Comparison of ENCODE assay signal across 1 cellular context in the genomic region with DNA sequence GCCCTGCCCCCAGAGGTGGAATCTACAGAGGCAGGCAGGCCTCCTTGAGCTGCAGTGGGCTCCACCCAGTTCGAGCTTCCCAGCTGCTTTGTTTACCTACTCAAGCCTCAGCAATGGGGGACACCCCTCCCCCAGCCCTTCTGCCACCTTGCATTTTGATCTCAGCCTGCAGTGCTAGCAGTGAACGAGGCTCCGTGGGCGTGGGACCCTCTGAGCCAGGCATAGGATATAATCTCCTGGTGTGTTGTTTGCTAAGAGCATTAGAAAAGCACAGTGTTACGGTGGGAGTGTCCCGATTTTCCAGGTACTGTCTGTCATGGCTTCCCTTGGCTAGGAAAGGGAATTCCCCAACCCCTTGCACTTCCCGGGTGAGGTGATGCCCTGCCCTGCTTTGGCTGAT.
DNase-seq lines count a peak whose midpoint lies in the region.
"Not testable (repeated sequence)": the region's sequence is repeated elsewhere in the genome, so short reads cannot be mapped to it uniquely, and the experiment has no call there.

No MANE protein-coding gene starts in this region.

- peak; percentile 52 for DNase-seq in posterior vena cava (ENCODE audit: low spot score)

- intact Hi-C loops in posterior vena cava (cut with DNase I) = not testable (repeated sequence)
